Comparison of ENCODE assay signal across 8 cellular contexts in the genomic region with DNA sequence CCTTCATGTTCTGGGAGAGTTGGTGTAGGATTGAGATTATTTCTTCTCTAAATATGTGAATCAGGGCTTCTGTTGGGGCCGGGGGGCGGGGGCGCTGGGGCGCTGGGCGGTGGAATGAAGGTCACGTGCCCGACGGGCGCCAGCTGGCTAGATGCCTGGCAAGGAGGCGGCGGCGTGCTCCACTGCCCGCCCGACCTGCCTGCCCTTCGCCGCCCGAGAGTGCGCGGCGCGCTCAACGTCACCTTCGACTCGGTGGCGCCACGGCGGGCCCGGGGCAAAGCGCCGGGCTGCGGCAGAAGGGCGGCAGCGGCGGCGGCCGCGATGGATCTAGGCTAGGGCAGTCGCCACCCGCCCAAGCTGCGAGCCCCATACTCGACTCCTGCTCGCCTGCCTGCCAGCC. TPM values are rescaled to one million over a fixed set of nuclear protein-coding genes. Genes with fewer than 3 reads are reported as not detected.
DNase-seq lines count a peak whose midpoint lies in the region; ATAC-seq and TF ChIP-seq lines count a peak whose summit lies in the region.

No MANE protein-coding gene starts in this region.

- H3K36me3 ChIP-seq in ovary: no peaks in the 10 kb centered on the region
- H3K36me3 ChIP-seq in hepatocyte (replicated peaks; ENCODE audit: insufficient read depth, low read depth): no peaks in the 10 kb centered on the region
- H3K36me3 ChIP-seq in Karpas-422 (ENCODE audit: insufficient read depth, low read length): no peaks in the 10 kb centered on the region

- H3K79me2 ChIP-seq in hepatocyte (no peaks in the 10 kb centered on the region), Karpas-422 (ENCODE audit: low read length) (no peaks in the 10 kb centered on the region)

- H3K9me3 ChIP-seq in ovary: no peaks in the 10 kb centered on the region
- H3K9me3 ChIP-seq in hepatocyte (ENCODE audit: low read depth): no peaks in the 10 kb centered on the region
- H3K9me3 ChIP-seq in Karpas-422 (ENCODE audit: low read length): no peaks in the 10 kb centered on the region

- intact Hi-C loops in ovary (cut with DNase I): no loop called here

- no peaks in the 10 kb centered on the region for H3K9me3 Mint-ChIP-seq in endothelial cell (ENCODE audit: unreplicated experiment)

- no peak for TF ChIP-seq EP300 in ovary (IDR thresholded peaks at IDR 0.05)

- H3K36me3 Mint-ChIP-seq in endothelial cell (ENCODE audit: low read depth, unreplicated experiment): no peaks in the 10 kb centered on the region

- H3K4me1 Mint-ChIP-seq in endothelial cell (ENCODE audit: unreplicated experiment): no peaks in the 10 kb centered on the region

- 3 to 9% (median 5%) methylated on average over 23 to 42 of the region's 42 CpGs for WGBS in ovary, 3 donors
- WGBS in hepatocyte (ENCODE audit: low lambda C conversion rate, missing lambda C conversion rate): 98% methylated on average over 25 of the region's 42 CpGs

- no peak overlapping the region for H3K27ac ChIP-seq in ovary
- H3K27ac ChIP-seq in hepatocyte: no peak overlapping the region
- H3K27ac ChIP-seq in Karpas-422 (ENCODE audit: low read length): no peak overlapping the region

- H4K20me1 ChIP-seq in hepatocyte (ENCODE audit: insufficient read depth, poor library complexity, severe bottlenecking) (no peaks in the 10 kb centered on the region), Karpas-422 (ENCODE audit: insufficient read depth, low read depth, low read length) (no peaks in the 10 kb centered on the region)

- H3K27ac Mint-ChIP-seq in endothelial cell (ENCODE audit: unreplicated experiment): no peak overlapping the region

- no peak for ATAC-seq in HG02623 (IDR thresholded peaks at IDR 0.05; ENCODE audit: unreplicated experiment)
- ATAC-seq in HG03439 (IDR thresholded peaks at IDR 0.05; ENCODE audit: unreplicated experiment): no peak

- H3K27me3 Mint-ChIP-seq in endothelial cell (ENCODE audit: unreplicated experiment): no peaks in the 10 kb centered on the region

- H3K9ac ChIP-seq in Karpas-422 (ENCODE audit: low read length): no peak overlapping the region

- H3K4me1 ChIP-seq in ovary (ENCODE audit: insufficient read depth) (peaks cover 1% of the 10 kb centered on the region), hepatocyte (ENCODE audit: insufficient read depth) (no peaks in the 10 kb centered on the region), Karpas-422 (ENCODE audit: low read length) (no peaks in the 10 kb centered on the region)

- TF ChIP-seq CTCF in endothelial cell (IDR thresholded peaks at IDR 0.05; ENCODE audit: unreplicated experiment) (no peak), ovary (IDR thresholded peaks at IDR 0.05) (no peak), hepatocyte (IDR thresholded peaks at IDR 0.05; ENCODE audit: poor library complexity) (no peak)

- peak; percentile 66 for DNase-seq in COLO668 (lab: John Stamatoyannopoulos, UW; ENCODE audit: unreplicated experiment)
- DNase-seq in NCI-H460 (ENCODE audit: extremely low read depth, low read depth): peak; percentile 7
- peak; percentile 4 for DNase-seq in endothelial cell (ENCODE audit: low spot score)
- peak in 4 of 5 donors; percentile 9 to 58 (median 46) for DNase-seq in ovary
- no peak for DNase-seq in hepatocyte (ENCODE audit: low spot score)
- DNase-seq in Karpas-422: no peak

- H3K4me3 Mint-ChIP-seq in endothelial cell (ENCODE audit: unreplicated experiment): no peak overlapping the region

- H3K4me3 ChIP-seq in ovary: peak overlapping the region; percentile 16
- no peak overlapping the region for H3K4me3 ChIP-seq in hepatocyte
- H3K4me3 ChIP-seq in Karpas-422 (ENCODE audit: low read length): no peak overlapping the region

- H2AFZ ChIP-seq in hepatocyte (no peak overlapping the region), Karpas-422 (ENCODE audit: low read length) (no peak overlapping the region)

- TF ChIP-seq POLR2A in ovary (IDR thresholded peaks at IDR 0.05): no peak

- no peaks in the 10 kb centered on the region for H3K27me3 ChIP-seq in ovary
- no peaks in the 10 kb centered on the region for H3K27me3 ChIP-seq in hepatocyte
- H3K27me3 ChIP-seq in Karpas-422 (ENCODE audit: low read length): no peaks in the 10 kb centered on the region

- no peaks in the 10 kb centered on the region for H3K9me2 ChIP-seq in hepatocyte (replicated peaks; ENCODE audit: insufficient read depth)
- H3K9me2 ChIP-seq in Karpas-422 (replicated peaks; ENCODE audit: insufficient read depth, low read length): no peaks in the 10 kb centered on the region

- no peak overlapping the region for H3K4me2 ChIP-seq in hepatocyte
- no peak overlapping the region for H3K4me2 ChIP-seq in Karpas-422 (ENCODE audit: low read depth, low read length, poor library complexity, severe bottlenecking)

RNA-seq across cellular contexts. Expression of gene LHFPL4, which starts 47.0 kb away (rescaled TPM):
- total RNA-seq in NCI-H460 (2014; rRNA removed; shearing (Covaris generic)): not detected in 2 replicates
- polyA plus RNA-seq in NCI-H460 (2014; cell fraction: nucleus; rRNA removed): not detected in 2 replicates
- total RNA-seq in endothelial cell (ENCODE audit: unreplicated experiment) (0.08 TPM), ovary (under 1 TPM in 2 of 7 donors, not detected in 5; 0.05 to 0.51 TPM), hepatocyte (not detected in 2 replicates)
- polyA plus RNA-seq in ovary (not detected), hepatocyte (0.09 and 0.34 TPM in 2 replicates)
- not detected in 2 replicates for total RNA-seq in Karpas-422 (2014; rRNA removed; shearing (Covaris generic); ENCODE audit: low replicate concordance)

RNA-seq across cellular contexts. Expression of gene MTMR14, which starts 48.7 kb away (rescaled TPM):
- 22.6 and 23.3 TPM in 2 replicates for total RNA-seq in NCI-H460 (2014; rRNA removed; shearing (Covaris generic))
- 12.3 and 19.3 TPM in 2 replicates for polyA plus RNA-seq in NCI-H460 (2014; cell fraction: nucleus; rRNA removed)
- 65.0 TPM for total RNA-seq in endothelial cell (ENCODE audit: unreplicated experiment)
- 10 to 100 TPM; 18.0 to 27.2 (median 23.9) TPM for total RNA-seq in ovary
- polyA plus RNA-seq in ovary: 10 to 100 TPM; 22.7 to 29.2 TPM
- total RNA-seq in hepatocyte: 26.9 and 27.1 TPM in 2 replicates
- polyA plus RNA-seq in hepatocyte: 34.8 and 40.2 TPM in 2 replicates
- 47.4 and 49.1 TPM in 2 replicates for total RNA-seq in Karpas-422 (2014; rRNA removed; shearing (Covaris generic); ENCODE audit: low replicate concordance)

Comparison
In these comparisons a context has a peak if more than half of its experiments do, and no peak if none do; other contexts are left out.
1. DNase-seq: peak in COLO668 (single experiment), NCI-H460 (single experiment), endothelial cell (single experiment) and ovary (4 of 5); none in hepatocyte (single experiment) and Karpas-422 (single experiment).